ENCODE assay signal across 1 cellular context in the genomic region with DNA sequence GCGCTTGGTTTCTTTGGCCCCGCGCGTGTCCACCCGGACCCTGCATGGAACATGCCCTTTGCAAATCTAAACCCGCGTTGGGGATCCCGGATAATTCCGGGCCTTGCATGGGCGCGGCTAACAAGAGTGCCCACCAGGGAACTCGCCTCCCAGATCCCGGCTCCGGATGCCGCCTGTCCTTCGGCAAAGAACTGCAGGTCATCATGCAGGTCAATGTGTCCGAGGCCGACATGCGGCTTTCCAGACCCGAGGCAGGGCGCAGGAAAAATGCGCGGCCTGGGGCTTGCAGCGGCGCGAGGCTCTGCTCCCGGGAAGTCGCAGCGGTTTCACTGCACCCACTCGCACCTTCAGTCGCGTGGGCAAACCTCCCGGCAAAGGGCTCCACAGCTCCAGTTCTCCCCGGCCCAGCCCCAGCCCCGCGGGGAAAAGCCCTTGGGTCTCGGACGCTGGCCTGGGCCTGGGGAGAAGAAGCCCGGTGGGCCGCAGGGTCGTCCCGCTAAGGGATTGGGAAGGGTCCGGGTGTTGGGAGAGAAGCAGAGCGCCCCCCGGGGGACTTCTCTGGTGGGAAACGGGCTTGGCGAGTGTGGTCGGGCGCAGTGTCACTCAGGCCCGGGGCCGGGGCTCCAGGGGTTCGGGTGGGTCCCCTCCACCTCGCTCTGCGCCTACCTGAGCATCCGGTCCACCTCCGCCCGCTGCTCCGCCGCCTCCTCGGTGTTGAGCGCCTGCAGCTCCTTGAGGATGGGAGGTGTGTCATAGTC.
TF ChIP-seq lines count a peak whose summit lies in the region.

No MANE protein-coding gene starts in this region.

TF ChIP-seq in HepG2, 621 proteins besides CTCF, POLR2A, EP300 and RAD21 (continued from another document and continues in another):
- TF ChIP-seq, protein P1, sequence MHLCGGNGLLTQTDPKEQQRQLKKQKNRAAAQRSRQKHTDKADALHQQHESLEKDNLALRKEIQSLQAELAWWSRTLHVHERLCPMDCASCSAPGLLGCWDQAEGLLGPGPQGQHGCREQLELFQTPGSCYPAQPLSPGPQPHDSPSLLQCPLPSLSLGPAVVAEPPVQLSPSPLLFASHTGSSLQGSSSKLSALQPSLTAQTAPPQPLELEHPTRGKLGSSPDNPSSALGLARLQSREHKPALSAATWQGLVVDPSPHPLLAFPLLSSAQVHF (CRISPR knock-in tag; IDR thresholded peaks at IDR 0.05): 0 out of 2 replicates have a peak, but pooled peaks have one; percentile 41
- no peak for TF ChIP-seq RFXAP (CRISPR knock-in tag; IDR thresholded peaks at IDR 0.05; ENCODE audit: borderline replicate concordance)
- TF ChIP-seq, protein P2, sequence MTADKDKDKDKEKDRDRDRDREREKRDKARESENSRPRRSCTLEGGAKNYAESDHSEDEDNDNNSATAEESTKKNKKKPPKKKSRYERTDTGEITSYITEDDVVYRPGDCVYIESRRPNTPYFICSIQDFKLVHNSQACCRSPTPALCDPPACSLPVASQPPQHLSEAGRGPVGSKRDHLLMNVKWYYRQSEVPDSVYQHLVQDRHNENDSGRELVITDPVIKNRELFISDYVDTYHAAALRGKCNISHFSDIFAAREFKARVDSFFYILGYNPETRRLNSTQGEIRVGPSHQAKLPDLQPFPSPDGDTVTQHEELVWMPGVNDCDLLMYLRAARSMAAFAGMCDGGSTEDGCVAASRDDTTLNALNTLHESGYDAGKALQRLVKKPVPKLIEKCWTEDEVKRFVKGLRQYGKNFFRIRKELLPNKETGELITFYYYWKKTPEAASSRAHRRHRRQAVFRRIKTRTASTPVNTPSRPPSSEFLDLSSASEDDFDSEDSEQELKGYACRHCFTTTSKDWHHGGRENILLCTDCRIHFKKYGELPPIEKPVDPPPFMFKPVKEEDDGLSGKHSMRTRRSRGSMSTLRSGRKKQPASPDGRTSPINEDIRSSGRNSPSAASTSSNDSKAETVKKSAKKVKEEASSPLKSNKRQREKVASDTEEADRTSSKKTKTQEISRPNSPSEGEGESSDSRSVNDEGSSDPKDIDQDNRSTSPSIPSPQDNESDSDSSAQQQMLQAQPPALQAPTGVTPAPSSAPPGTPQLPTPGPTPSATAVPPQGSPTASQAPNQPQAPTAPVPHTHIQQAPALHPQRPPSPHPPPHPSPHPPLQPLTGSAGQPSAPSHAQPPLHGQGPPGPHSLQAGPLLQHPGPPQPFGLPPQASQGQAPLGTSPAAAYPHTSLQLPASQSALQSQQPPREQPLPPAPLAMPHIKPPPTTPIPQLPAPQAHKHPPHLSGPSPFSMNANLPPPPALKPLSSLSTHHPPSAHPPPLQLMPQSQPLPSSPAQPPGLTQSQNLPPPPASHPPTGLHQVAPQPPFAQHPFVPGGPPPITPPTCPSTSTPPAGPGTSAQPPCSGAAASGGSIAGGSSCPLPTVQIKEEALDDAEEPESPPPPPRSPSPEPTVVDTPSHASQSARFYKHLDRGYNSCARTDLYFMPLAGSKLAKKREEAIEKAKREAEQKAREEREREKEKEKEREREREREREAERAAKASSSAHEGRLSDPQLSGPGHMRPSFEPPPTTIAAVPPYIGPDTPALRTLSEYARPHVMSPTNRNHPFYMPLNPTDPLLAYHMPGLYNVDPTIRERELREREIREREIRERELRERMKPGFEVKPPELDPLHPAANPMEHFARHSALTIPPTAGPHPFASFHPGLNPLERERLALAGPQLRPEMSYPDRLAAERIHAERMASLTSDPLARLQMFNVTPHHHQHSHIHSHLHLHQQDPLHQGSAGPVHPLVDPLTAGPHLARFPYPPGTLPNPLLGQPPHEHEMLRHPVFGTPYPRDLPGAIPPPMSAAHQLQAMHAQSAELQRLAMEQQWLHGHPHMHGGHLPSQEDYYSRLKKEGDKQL (CRISPR knock-in tag; IDR thresholded peaks at IDR 0.05; ENCODE audit: low read depth): no peak
- peak; percentile 2; the same call in 1 of the 2 replicates for TF ChIP-seq HNRNPL (IDR thresholded peaks at IDR 0.05; ENCODE audit: low read depth, low read length)
- 0 out of 2 replicates have a peak, but pooled peaks have one; percentile 12 for TF ChIP-seq EED (CRISPR knock-in tag; IDR thresholded peaks at IDR 0.05)
- no peak; the same call in 1 of the 2 replicates for TF ChIP-seq ZC3H13 (CRISPR knock-in tag; IDR thresholded peaks at IDR 0.05)
- TF ChIP-seq THAP11 (CRISPR knock-in tag; IDR thresholded peaks at IDR 0.05): 0 out of 2 replicates have a peak, but pooled peaks have one; percentile 5
- TF ChIP-seq ZSCAN29 (CRISPR knock-in tag; conservative IDR thresholded peaks at IDR 0.05): peak; percentile 65; the same call in 1 of the 2 replicates
- TF ChIP-seq GABPB1 (CRISPR knock-in tag; IDR thresholded peaks at IDR 0.05): peak; percentile 29; the same call in 1 of the 2 replicates
- TF ChIP-seq CBFB (CRISPR knock-in tag; IDR thresholded peaks at IDR 0.05): no peak
- TF ChIP-seq, protein P3, sequence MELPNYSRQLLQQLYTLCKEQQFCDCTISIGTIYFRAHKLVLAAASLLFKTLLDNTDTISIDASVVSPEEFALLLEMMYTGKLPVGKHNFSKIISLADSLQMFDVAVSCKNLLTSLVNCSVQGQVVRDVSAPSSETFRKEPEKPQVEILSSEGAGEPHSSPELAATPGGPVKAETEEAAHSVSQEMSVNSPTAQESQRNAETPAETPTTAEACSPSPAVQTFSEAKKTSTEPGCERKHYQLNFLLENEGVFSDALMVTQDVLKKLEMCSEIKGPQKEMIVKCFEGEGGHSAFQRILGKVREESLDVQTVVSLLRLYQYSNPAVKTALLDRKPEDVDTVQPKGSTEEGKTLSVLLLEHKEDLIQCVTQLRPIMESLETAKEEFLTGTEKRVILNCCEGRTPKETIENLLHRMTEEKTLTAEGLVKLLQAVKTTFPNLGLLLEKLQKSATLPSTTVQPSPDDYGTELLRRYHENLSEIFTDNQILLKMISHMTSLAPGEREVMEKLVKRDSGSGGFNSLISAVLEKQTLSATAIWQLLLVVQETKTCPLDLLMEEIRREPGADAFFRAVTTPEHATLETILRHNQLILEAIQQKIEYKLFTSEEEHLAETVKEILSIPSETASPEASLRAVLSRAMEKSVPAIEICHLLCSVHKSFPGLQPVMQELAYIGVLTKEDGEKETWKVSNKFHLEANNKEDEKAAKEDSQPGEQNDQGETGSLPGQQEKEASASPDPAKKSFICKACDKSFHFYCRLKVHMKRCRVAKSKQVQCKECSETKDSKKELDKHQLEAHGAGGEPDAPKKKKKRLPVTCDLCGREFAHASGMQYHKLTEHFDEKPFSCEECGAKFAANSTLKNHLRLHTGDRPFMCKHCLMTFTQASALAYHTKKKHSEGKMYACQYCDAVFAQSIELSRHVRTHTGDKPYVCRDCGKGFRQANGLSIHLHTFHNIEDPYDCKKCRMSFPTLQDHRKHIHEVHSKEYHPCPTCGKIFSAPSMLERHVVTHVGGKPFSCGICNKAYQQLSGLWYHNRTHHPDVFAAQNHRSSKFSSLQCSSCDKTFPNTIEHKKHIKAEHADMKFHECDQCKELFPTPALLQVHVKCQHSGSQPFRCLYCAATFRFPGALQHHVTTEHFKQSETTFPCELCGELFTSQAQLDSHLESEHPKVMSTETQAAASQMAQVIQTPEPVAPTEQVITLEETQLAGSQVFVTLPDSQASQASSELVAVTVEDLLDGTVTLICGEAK (IDR thresholded peaks at IDR 0.05): no peak
- TF ChIP-seq, protein P3 (CRISPR knock-in tag; IDR thresholded peaks at IDR 0.05): peak; percentile 23; the same call in 1 of the 2 replicates
- no peak for TF ChIP-seq NCOA1 (CRISPR knock-in tag; IDR thresholded peaks at IDR 0.05)
- TF ChIP-seq, protein P4, sequence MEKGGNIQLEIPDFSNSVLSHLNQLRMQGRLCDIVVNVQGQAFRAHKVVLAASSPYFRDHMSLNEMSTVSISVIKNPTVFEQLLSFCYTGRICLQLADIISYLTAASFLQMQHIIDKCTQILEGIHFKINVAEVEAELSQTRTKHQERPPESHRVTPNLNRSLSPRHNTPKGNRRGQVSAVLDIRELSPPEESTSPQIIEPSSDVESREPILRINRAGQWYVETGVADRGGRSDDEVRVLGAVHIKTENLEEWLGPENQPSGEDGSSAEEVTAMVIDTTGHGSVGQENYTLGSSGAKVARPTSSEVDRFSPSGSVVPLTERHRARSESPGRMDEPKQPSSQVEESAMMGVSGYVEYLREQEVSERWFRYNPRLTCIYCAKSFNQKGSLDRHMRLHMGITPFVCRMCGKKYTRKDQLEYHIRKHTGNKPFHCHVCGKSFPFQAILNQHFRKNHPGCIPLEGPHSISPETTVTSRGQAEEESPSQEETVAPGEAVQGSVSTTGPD (CRISPR knock-in tag; IDR thresholded peaks at IDR 0.05): no peak
- peak; percentile 74; the same call in 1 of the 2 replicates for TF ChIP-seq ZNF564 (CRISPR knock-in tag; IDR thresholded peaks at IDR 0.05)
- TF ChIP-seq ZNF550 (CRISPR knock-in tag; IDR thresholded peaks at IDR 0.05; ENCODE audit: borderline replicate concordance): no peak
- TF ChIP-seq, protein P5, sequence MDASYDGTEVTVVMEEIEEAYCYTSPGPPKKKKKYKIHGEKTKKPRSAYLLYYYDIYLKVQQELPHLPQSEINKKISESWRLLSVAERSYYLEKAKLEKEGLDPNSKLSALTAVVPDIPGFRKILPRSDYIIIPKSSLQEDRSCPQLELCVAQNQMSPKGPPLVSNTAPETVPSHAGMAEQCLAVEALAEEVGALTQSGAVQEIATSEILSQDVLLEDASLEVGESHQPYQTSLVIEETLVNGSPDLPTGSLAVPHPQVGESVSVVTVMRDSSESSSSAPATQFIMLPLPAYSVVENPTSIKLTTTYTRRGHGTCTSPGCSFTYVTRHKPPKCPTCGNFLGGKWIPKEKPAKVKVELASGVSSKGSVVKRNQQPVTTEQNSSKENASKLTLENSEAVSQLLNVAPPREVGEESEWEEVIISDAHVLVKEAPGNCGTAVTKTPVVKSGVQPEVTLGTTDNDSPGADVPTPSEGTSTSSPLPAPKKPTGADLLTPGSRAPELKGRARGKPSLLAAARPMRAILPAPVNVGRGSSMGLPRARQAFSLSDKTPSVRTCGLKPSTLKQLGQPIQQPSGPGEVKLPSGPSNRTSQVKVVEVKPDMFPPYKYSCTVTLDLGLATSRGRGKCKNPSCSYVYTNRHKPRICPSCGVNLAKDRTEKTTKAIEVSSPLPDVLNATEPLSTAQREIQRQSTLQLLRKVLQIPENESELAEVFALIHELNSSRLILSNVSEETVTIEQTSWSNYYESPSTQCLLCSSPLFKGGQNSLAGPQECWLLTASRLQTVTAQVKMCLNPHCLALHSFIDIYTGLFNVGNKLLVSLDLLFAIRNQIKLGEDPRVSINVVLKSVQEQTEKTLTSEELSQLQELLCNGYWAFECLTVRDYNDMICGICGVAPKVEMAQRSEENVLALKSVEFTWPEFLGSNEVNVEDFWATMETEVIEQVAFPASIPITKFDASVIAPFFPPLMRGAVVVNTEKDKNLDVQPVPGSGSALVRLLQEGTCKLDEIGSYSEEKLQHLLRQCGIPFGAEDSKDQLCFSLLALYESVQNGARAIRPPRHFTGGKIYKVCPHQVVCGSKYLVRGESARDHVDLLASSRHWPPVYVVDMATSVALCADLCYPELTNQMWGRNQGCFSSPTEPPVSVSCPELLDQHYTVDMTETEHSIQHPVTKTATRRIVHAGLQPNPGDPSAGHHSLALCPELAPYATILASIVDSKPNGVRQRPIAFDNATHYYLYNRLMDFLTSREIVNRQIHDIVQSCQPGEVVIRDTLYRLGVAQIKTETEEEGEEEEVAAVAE (CRISPR knock-in tag; IDR thresholded peaks at IDR 0.05; ENCODE audit: borderline replicate concordance): no peak
- TF ChIP-seq RNF2 (conservative IDR thresholded peaks at IDR 0.05; ENCODE audit: low read depth): no peak
- TF ChIP-seq ZFP41 (CRISPR knock-in tag; IDR thresholded peaks at IDR 0.05; ENCODE audit: borderline replicate concordance): no peak
- TF ChIP-seq, protein P6, sequence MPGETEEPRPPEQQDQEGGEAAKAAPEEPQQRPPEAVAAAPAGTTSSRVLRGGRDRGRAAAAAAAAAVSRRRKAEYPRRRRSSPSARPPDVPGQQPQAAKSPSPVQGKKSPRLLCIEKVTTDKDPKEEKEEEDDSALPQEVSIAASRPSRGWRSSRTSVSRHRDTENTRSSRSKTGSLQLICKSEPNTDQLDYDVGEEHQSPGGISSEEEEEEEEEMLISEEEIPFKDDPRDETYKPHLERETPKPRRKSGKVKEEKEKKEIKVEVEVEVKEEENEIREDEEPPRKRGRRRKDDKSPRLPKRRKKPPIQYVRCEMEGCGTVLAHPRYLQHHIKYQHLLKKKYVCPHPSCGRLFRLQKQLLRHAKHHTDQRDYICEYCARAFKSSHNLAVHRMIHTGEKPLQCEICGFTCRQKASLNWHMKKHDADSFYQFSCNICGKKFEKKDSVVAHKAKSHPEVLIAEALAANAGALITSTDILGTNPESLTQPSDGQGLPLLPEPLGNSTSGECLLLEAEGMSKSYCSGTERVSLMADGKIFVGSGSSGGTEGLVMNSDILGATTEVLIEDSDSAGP (CRISPR knock-in tag; IDR thresholded peaks at IDR 0.05; ENCODE audit: borderline replicate concordance): peak; percentile 52; the same call in 1 of the 2 replicates
- no peak for TF ChIP-seq TAF1 (CRISPR knock-in tag; IDR thresholded peaks at IDR 0.05)
- TF ChIP-seq ZFP36 (IDR thresholded peaks at IDR 0.05; ENCODE audit: borderline replicate concordance, low read depth, low read length, partially characterized antibody): no peak
- no peak for TF ChIP-seq SCMH1 (CRISPR knock-in tag; IDR thresholded peaks at IDR 0.05; ENCODE audit: borderline replicate concordance)
- TF ChIP-seq, protein P7, sequence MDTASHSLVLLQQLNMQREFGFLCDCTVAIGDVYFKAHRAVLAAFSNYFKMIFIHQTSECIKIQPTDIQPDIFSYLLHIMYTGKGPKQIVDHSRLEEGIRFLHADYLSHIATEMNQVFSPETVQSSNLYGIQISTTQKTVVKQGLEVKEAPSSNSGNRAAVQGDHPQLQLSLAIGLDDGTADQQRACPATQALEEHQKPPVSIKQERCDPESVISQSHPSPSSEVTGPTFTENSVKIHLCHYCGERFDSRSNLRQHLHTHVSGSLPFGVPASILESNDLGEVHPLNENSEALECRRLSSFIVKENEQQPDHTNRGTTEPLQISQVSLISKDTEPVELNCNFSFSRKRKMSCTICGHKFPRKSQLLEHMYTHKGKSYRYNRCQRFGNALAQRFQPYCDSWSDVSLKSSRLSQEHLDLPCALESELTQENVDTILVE (CRISPR knock-in tag; IDR thresholded peaks at IDR 0.05): no peak
- no peak for TF ChIP-seq TSC22D2 (CRISPR knock-in tag; IDR thresholded peaks at IDR 0.05; ENCODE audit: borderline replicate concordance)
